In genomic region chr12:109777544-109777943, GRCh38 we compare ENCODE assay signal across 9 cellular contexts. TPM values are rescaled to one million over a fixed set of nuclear protein-coding genes. Genes with fewer than 3 reads are reported as not detected.
DNase-seq lines count a peak whose midpoint lies in the region; ATAC-seq and TF ChIP-seq lines count a peak whose summit lies in the region.
"Had no signal": no experiment of that assay in that cellular context is flagged by ENCODE, and none has a peak within 500 bp of the region (broad histone marks: within the 10 kb centered on the region; RNA-seq: fewer than 3 reads in every experiment).

No MANE protein-coding gene starts in this region.

- no peaks in the 10 kb centered on the region for H3K9me3 Mint-ChIP-seq in Caco-2 (ENCODE audit: unreplicated experiment)
- H3K9me3 Mint-ChIP-seq in chondrocyte (ENCODE audit: low read depth): peaks cover 4% of the 10 kb centered on the region
- H3K9me3 Mint-ChIP-seq in glutamatergic neuron (ENCODE audit: unreplicated experiment): peaks cover 7% of the 10 kb centered on the region

- H3K36me3 ChIP-seq in Caco-2 (ENCODE audit: control insufficient read depth, insufficient read depth, low read length): no peaks in the 10 kb centered on the region
- no peaks in the 10 kb centered on the region for H3K36me3 ChIP-seq in HAP-1 (replicated peaks)

- H3K4me3 Mint-ChIP-seq in Caco-2 (ENCODE audit: unreplicated experiment) (peak overlapping the region; percentile 55), chondrocyte (ENCODE audit: unreplicated experiment) (no peak overlapping the region), glutamatergic neuron (ENCODE audit: unreplicated experiment) (no peak overlapping the region)

- no peak overlapping the region for H3K27ac ChIP-seq in RWPE1
- H3K27ac ChIP-seq: KMS-11 had no signal

- no peak for TF ChIP-seq CTCF in Caco-2 (IDR thresholded peaks at IDR 0.05; ENCODE audit: insufficient read depth in 1 of 2, low read depth in 1 of 2, low read length in 1 of 2, severe bottlenecking in 1 of 2, unreplicated experiment in 1 of 2)
- no peak for TF ChIP-seq CTCF in RWPE1 (conservative IDR thresholded peaks at IDR 0.05; ENCODE audit: low read depth)
- no peak for TF ChIP-seq CTCF in chondrocyte (IDR thresholded peaks at IDR 0.05)
- TF ChIP-seq CTCF in glutamatergic neuron (IDR thresholded peaks at IDR 0.05; ENCODE audit: partially characterized antibody, unreplicated experiment): no peak

- no peaks in the 10 kb centered on the region for H3K9me3 ChIP-seq in Caco-2
- no peaks in the 10 kb centered on the region for H3K9me3 ChIP-seq in HAP-1

- no peaks in the 10 kb centered on the region for H3K27me3 Mint-ChIP-seq in Caco-2 (ENCODE audit: insufficient read depth, unreplicated experiment)
- H3K27me3 Mint-ChIP-seq in chondrocyte (ENCODE audit: low read depth): peaks cover 3% of the 10 kb centered on the region
- peaks cover 7% of the 10 kb centered on the region for H3K27me3 Mint-ChIP-seq in glutamatergic neuron (ENCODE audit: unreplicated experiment)

- DNase-seq in Caco-2: peak; percentile 43 to 64
- peak; percentile 10 to 58 for DNase-seq in HAP-1 (ENCODE audit: low spot score in 2 of 2)
- DNase-seq in RWPE1 (ENCODE audit: low spot score): peak; percentile 92
- peak; percentile 13 for DNase-seq in chondrocyte (ENCODE audit: low spot score)
- DNase-seq in stimulated activated CD4-positive, alpha-beta T cell treated with anti-CD3 and anti-CD28 coated beads, Interleukin-4, amount 100 ng/mL, for 24 hours: peak; percentile 49
- DNase-seq in middle frontal gyrus (ENCODE audit: extremely low spot score, low spot score): no peak
- no peak for DNase-seq in glutamatergic neuron

- no peaks in the 10 kb centered on the region for H3K27me3 ChIP-seq in Caco-2 (replicated peaks; ENCODE audit: control insufficient read depth, insufficient read depth, low read length)
- no peaks in the 10 kb centered on the region for H3K27me3 ChIP-seq in HAP-1 (ENCODE audit: low read depth)

- peak overlapping the region; percentile 10 for H3K27ac Mint-ChIP-seq in Caco-2 (ENCODE audit: unreplicated experiment)
- H3K27ac Mint-ChIP-seq in chondrocyte (ENCODE audit: unreplicated experiment): no peak overlapping the region
- H3K27ac Mint-ChIP-seq in glutamatergic neuron (ENCODE audit: unreplicated experiment): no peak overlapping the region

- H3K4me1 ChIP-seq in Caco-2 (peaks cover 7% of the 10 kb centered on the region; the same call in 1 of the 2 replicates), HAP-1 (no peaks in the 10 kb centered on the region)

- H3K36me3 Mint-ChIP-seq in Caco-2 (ENCODE audit: insufficient read depth, unreplicated experiment): peaks cover 10% of the 10 kb centered on the region
- H3K36me3 Mint-ChIP-seq in chondrocyte (ENCODE audit: low read depth): peaks cover 2% of the 10 kb centered on the region
- peaks cover 9% of the 10 kb centered on the region for H3K36me3 Mint-ChIP-seq in glutamatergic neuron (ENCODE audit: unreplicated experiment)

- BruUV-seq in Caco-2 (replicated peaks; lab: Mats Ljungman, UMichigan): no TSS peak

- CTCF ChIA-PET in Caco-2 (lab: Charles Lee): interaction anchor here (0.6 to 0.7 kb wide), 2 partner anchors 13 to 723 kb away, joined by 3 to 6 read pairs; no protein-coding TSS in a partner anchor
- CTCF ChIA-PET in RWPE1 (lab: Yijun Ruan, JAX): interaction anchor here (0.6 to 1.2 kb wide), 2 partner anchors 34 to 180 kb away, joined by 3 to 4 read pairs; no protein-coding TSS in a partner anchor

- POLR2A ChIA-PET in Caco-2 (lab: Charles Lee): no interaction called here
- POLR2A ChIA-PET in RWPE1 (lab: Yijun Ruan, JAX; ENCODE audit: low non-redundant PET): no interaction called here

- no peak overlapping the region for H3K4me3 ChIP-seq in Caco-2 (ENCODE audit: low read depth, low read length)
- no peak overlapping the region for H3K4me3 ChIP-seq in HAP-1

- in situ Hi-C loops in HAP-1 (cut with MboI; ENCODE audit: low sequenced_read_pairs): loop anchor here (5.0 to 10.0 kb wide), 3 partner anchors 185 to 343 kb away; no protein-coding TSS in a partner anchor

- H3K4me1 Mint-ChIP-seq in Caco-2 (ENCODE audit: low read depth, unreplicated experiment) (peaks cover 12% of the 10 kb centered on the region), chondrocyte (ENCODE audit: low read depth) (no peaks in the 10 kb centered on the region), glutamatergic neuron (ENCODE audit: low read depth, unreplicated experiment) (no peaks in the 10 kb centered on the region)

- no peak for ATAC-seq in GM19351 (IDR thresholded peaks at IDR 0.05; ENCODE audit: unreplicated experiment)

- intact Hi-C loops in Caco-2 (cut with micrococcal nuclease; ENCODE audit: unreplicated experiment): no loop called here

RNA-seq across cellular contexts. Expression of gene TRPV4, which starts 55.7 kb away (rescaled TPM):
- total RNA-seq in Caco-2 (2022): not detected in 2 replicates
- 1.2 to 2.2 TPM (median 1.8 TPM) in 3 replicates for total RNA-seq in chondrocyte
- total RNA-seq in glutamatergic neuron (ENCODE audit: unreplicated experiment): 0.17 TPM

Comparison
In these comparisons a context has a peak if more than half of its experiments do, and no peak if none do; other contexts are left out.
1. DNase-seq: peak in Caco-2 (2 of 2), HAP-1 (2 of 2), RWPE1 (single experiment), chondrocyte (single experiment) and stimulated activated CD4-positive, alpha-beta T cell treated with anti-CD3 and anti-CD28 coated beads, Interleukin-4, amount 100 ng/mL, for 24 hours (single experiment); none in middle frontal gyrus (single experiment) and glutamatergic neuron (single experiment).